Comparison of ENCODE assay signal across 8 cellular contexts in the genomic region with DNA sequence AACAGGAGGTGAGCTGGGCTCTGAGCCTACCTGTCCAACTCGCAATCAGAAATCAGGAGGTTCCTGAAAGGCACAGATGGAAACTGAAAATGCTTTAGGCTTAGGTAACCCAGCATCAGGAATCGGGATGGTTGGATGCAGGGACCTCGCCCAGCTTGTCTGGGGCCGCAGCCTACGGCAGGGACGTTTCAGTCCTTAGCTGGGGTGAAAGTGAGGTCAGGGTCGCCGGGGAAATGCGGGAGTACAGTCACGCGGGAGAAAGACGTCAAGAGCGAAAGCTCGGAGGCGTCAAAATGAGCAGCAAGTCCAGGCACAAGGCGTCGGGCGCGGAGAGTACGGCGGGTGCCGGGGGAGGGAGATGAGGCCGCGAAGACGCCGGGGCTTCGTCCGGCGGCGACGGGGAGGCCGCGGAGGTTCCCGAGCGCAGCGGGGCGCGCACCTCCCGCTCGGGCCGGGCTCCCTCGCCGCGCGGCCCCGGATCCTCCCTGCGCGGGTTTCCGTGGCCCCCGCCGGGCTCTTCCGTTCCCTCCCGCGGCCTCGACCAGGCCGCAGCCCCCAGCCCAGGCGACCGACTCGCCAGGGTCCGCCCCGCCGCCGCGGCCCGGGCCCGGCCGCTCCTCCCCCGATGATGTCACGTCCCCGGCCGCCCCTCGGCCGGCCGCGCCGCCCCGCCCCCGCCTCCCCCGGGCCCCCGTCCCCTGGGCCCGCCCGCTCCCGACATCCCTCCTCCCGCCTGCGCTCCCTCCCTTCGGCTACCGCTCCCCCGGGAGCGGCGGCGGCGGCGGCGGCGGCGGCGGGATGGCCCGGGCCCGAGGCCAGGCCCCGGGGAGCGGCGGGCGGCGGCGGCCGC. TPM values are rescaled to one million over a fixed set of nuclear protein-coding genes. Genes with fewer than 3 reads are reported as not detected.
DNase-seq lines count a peak whose midpoint lies in the region; ATAC-seq and TF ChIP-seq lines count a peak whose summit lies in the region.

A gene with protein sequence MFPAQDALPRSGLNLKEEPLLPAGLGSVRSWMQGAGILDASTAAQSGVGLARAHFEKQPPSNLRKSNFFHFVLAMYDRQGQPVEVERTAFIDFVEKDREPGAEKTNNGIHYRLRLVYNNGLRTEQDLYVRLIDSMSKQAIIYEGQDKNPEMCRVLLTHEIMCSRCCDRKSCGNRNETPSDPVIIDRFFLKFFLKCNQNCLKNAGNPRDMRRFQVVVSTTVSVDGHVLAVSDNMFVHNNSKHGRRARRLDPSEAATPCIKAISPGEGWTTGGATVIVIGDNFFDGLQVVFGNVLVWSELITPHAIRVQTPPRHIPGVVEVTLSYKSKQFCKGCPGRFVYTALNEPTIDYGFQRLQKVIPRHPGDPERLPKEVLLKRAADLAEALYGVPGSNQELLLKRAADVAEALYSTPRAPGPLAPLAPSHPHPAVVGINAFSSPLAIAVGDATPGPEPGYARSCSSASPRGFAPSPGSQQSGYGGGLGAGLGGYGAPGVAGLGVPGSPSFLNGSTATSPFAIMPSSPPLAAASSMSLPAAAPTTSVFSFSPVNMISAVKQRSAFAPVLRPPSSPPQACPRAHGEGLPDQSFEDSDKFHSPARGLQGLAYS (plus strand): TSS at position 745 of the 850 bp plus-strand sequence. CDS start 866 bp downstream, outside the sequence.

- ATAC-seq in gastrocnemius medialis (peak; percentile 39 to 56), HG02571 (IDR thresholded peaks at IDR 0.05; ENCODE audit: unreplicated experiment) (no peak)

- H3K4me1 ChIP-seq in iPS-20b (ENCODE audit: insufficient read depth, low read length) (peaks cover 8% of the 10 kb centered on the region), gastrocnemius medialis (no peaks in the 10 kb centered on the region)

- TF ChIP-seq CTCF in RWPE1 (conservative IDR thresholded peaks at IDR 0.05; ENCODE audit: low read depth) (no peak), brain microvascular endothelial cell (IDR thresholded peaks at IDR 0.05; ENCODE audit: low read depth, low read length, missing control alignments) (no peak), gastrocnemius medialis (IDR thresholded peaks at IDR 0.05 in 4 of 5, conservative IDR thresholded peaks at IDR 0.05 in 1 of 5) (no peak)

- H3K9me3 ChIP-seq in iPS-20b (ENCODE audit: insufficient read depth, low read depth, low read length), result no peaks in the 10 kb centered on the region
- no peaks in the 10 kb centered on the region for H3K9me3 ChIP-seq in gastrocnemius medialis

- peak; percentile 33 to 56 for TF ChIP-seq POLR2A in gastrocnemius medialis (IDR thresholded peaks at IDR 0.05)

- CTCF ChIA-PET in RWPE1 (lab: Yijun Ruan, JAX), result no interaction called here

- intact Hi-C loops in gastrocnemius medialis (cut with DNase I; ENCODE audit: low total_unique reads), result no loop called here

- in situ Hi-C loops in brain microvascular endothelial cell (cut with HindIII; ENCODE audit: low pct_ligation_motif_present, low sequenced_read_pairs), result no loop called here
- in situ Hi-C loops in gastrocnemius medialis (cut with MboI; ENCODE audit: low sequenced_read_pairs in 4 of 4), result no loop called here

- DNase-seq in activated CD8-positive, alpha-beta memory T cell treated with anti-CD3 and anti-CD28 coated beads for 24 hours, result peak; percentile 66
- no peak for DNase-seq in activated CD8-positive, alpha-beta memory T cell treated with anti-CD3 and anti-CD28 coated beads, Interleukin-2, amount 50 U/mL, for 48 hours
- DNase-seq in RWPE1 (ENCODE audit: low spot score) (peak; percentile 54), brain microvascular endothelial cell (no peak), gastrocnemius medialis (no peak), HT-29 (ENCODE audit: low spot score) (no peak)

- H3K4me3 ChIP-seq in brain microvascular endothelial cell (ENCODE audit: low read depth, low read length) (peak within 1 kb of the TSS; percentile 20), iPS-20b (ENCODE audit: low read length) (peak within 1 kb of the TSS; percentile 28; the same call in 1 of the 2 replicates), gastrocnemius medialis (peak within 1 kb of the TSS; percentile 41 to 62 (median 51))

- H3K9ac ChIP-seq in iPS-20b (ENCODE audit: low read depth, low read length), result no peak within 1 kb of the TSS

- H3K36me3 ChIP-seq in brain microvascular endothelial cell (replicated peaks) (no peaks in the 10 kb centered on the region), iPS-20b (ENCODE audit: insufficient read depth, low read depth, low read length) (no peaks in the 10 kb centered on the region), gastrocnemius medialis (no peaks in the 10 kb centered on the region)

- H3K27me3 ChIP-seq in brain microvascular endothelial cell (replicated peaks) (peaks cover 42% of the 10 kb centered on the region), iPS-20b (ENCODE audit: insufficient read depth, low read length) (peaks cover 92% of the 10 kb centered on the region), gastrocnemius medialis (peaks cover 21 to 48% (median 36%) of the 10 kb centered on the region in 3 donors)

- H3K27ac ChIP-seq in RWPE1, result peak within 1 kb of the TSS; percentile 61
- no peak within 1 kb of the TSS for H3K27ac ChIP-seq in brain microvascular endothelial cell
- H3K27ac ChIP-seq in iPS-20b (ENCODE audit: low read length), result no peak within 1 kb of the TSS
- H3K27ac ChIP-seq in gastrocnemius medialis, result peak within 1 kb of the TSS; percentile 24 to 69 (median 53)

- POLR2A ChIA-PET in RWPE1 (lab: Yijun Ruan, JAX; ENCODE audit: low non-redundant PET), result interaction anchor here (0.7 kb wide), 1 partner anchor 28 kb away, joined by 3 read pairs; a partner anchor contains a TSS

RNA-seq across cellular contexts. Expression of the gene that starts here (rescaled TPM):
- 1 to 10 TPM in 2 of 4 donors, under 1 TPM in 1, not detected in 1; 0.36 to 1.5 (median 1.1) TPM for total RNA-seq in gastrocnemius medialis
- total RNA-seq in HT-29 (2014; rRNA removed; shearing (Covaris generic)), result 0.03 and 0.23 TPM in 2 replicates

Comparison
In these comparisons a context has a peak if more than half of its experiments do, and no peak if none do; other contexts are left out.
1. DNase-seq: peak in activated CD8-positive, alpha-beta memory T cell treated with anti-CD3 and anti-CD28 coated beads for 24 hours (single experiment) and RWPE1 (single experiment); none in activated CD8-positive, alpha-beta memory T cell treated with anti-CD3 and anti-CD28 coated beads, Interleukin-2, amount 50 U/mL, for 48 hours (single experiment), brain microvascular endothelial cell (single experiment), gastrocnemius medialis (0 of 2) and HT-29 (single experiment).
2. H3K27ac ChIP-seq: peak in RWPE1 (single experiment) and gastrocnemius medialis (4 of 4); none in brain microvascular endothelial cell (single experiment) and iPS-20b (single experiment).
3. Peak in every context shown above with its lines, with median percentiles within 50 percentile points of each other: H3K4me3 ChIP-seq.